8 cellular contexts compared by ENCODE assay signal in genomic region chr12:57940915-57941164, GRCh38. TPM values are rescaled to one million over a fixed set of nuclear protein-coding genes. Genes with fewer than 3 reads are reported as not detected.
A peak's percentile ranks its signal among the peaks of the same experiment; 100 is the strongest.
DNase-seq lines count a peak whose midpoint lies in the region; ATAC-seq, FAIRE-seq and TF ChIP-seq lines count a peak whose summit lies in the region.

No MANE protein-coding gene starts in this region.

- H3K36me3 ChIP-seq in HAP-1 (replicated peaks) (no peaks in the 10 kb centered on the region), gastroesophageal sphincter (no peaks in the 10 kb centered on the region), small intestine (ENCODE audit: control insufficient read depth in 2 of 2, insufficient read depth in 2 of 2, low read length in 2 of 2) (no peaks in the 10 kb centered on the region)

- H3K4me1 ChIP-seq in HAP-1 (peaks cover 16% of the 10 kb centered on the region), gastroesophageal sphincter (peaks cover 0 to 27% (median 5%) of the 10 kb centered on the region in 3 donors), small intestine (ENCODE audit: control insufficient read depth in 2 of 2, insufficient read depth in 1 of 2, low read depth in 1 of 2, low read length in 1 of 2) (peaks cover 0 to 6% of the 10 kb centered on the region in 2 donors)

- no peak for DNase-seq in HAP-1 (ENCODE audit: low spot score in 2 of 2)
- no peak for DNase-seq in small intestine
- DNase-seq in NCI-H2107 treated with DMSO at 0.1 percent for 48 hours (lab: John Stamatoyannopoulos, UW; ENCODE audit: unreplicated experiment) = no peak
- no peak for DNase-seq in lower leg skin (ENCODE audit: low spot score in 2 of 2)

- H3K4me3 ChIP-seq in HAP-1 = peak overlapping the region; percentile 54
- peak overlapping the region; percentile 76 for H3K4me3 ChIP-seq in WI38 (ENCODE audit: low read depth, low read length)
- peak overlapping the region; percentile 71 to 75 for H3K4me3 ChIP-seq in gastroesophageal sphincter
- H3K4me3 ChIP-seq in small intestine (ENCODE audit: low read depth in 1 of 2, low read length in 2 of 2) = peak overlapping the region; percentile 27 to 56
- no peak overlapping the region for H3K4me3 ChIP-seq in lower leg skin (ENCODE audit: low read depth, poor library complexity, severe bottlenecking)

- ATAC-seq in gastroesophageal sphincter (no peak), GM19351 (IDR thresholded peaks at IDR 0.05; ENCODE audit: unreplicated experiment) (no peak), HG03139 (IDR thresholded peaks at IDR 0.05; ENCODE audit: unreplicated experiment) (no peak)

- no peak for FAIRE-seq in small intestine (lab: Jason Lieb, UNC)

- peak overlapping the region; percentile 84 to 94 (median 90) for H3K27ac ChIP-seq in gastroesophageal sphincter
- peak overlapping the region; percentile 95 to 99 for H3K27ac ChIP-seq in small intestine (ENCODE audit: low read depth in 1 of 2, low read length in 1 of 2)

- no peak for TF ChIP-seq EP300 in gastroesophageal sphincter (IDR thresholded peaks at IDR 0.05)

- TF ChIP-seq POLR2A in gastroesophageal sphincter (IDR thresholded peaks at IDR 0.05) = no peak
- TF ChIP-seq POLR2A in lower leg skin (IDR thresholded peaks at IDR 0.05) = no peak

- H3K27me3 ChIP-seq in HAP-1 (ENCODE audit: low read depth) (no peaks in the 10 kb centered on the region), gastroesophageal sphincter (no peaks in the 10 kb centered on the region), small intestine (ENCODE audit: control insufficient read depth in 2 of 2, insufficient read depth in 2 of 2, low read length in 2 of 2) (no peaks in the 10 kb centered on the region)

- in situ Hi-C loops in HAP-1 (cut with MboI; ENCODE audit: low sequenced_read_pairs) = no loop called here

- 13 to 22% methylated on average over 2 to 4 of the region's 4 CpGs for WGBS in gastroesophageal sphincter (ENCODE audit: low coverage in 1 of 2), 2 donors
- WGBS in small intestine, 3 donors = 1 to 4% (median 3%) methylated on average over 4 of the region's 4 CpGs
- 6 to 9% methylated on average over 4 of the region's 4 CpGs for WGBS in lower leg skin, 2 donors

- intact Hi-C loops in lower leg skin (cut with DNase I; ENCODE audit: low total_unique reads) = no loop called here

- TF ChIP-seq CTCF in WI38 (IDR thresholded peaks at IDR 0.05; ENCODE audit: low read depth, low read length) (no peak), gastroesophageal sphincter (IDR thresholded peaks at IDR 0.05) (no peak), lower leg skin (IDR thresholded peaks at IDR 0.05) (no peak)

- H3K9me3 ChIP-seq in HAP-1 (no peaks in the 10 kb centered on the region), gastroesophageal sphincter (no peaks in the 10 kb centered on the region), small intestine (ENCODE audit: control insufficient read depth, low read depth) (no peaks in the 10 kb centered on the region)

RNA-seq across cellular contexts. Expression of gene ATP23, which starts 0.5 kb away (rescaled TPM):
- 10 to 100 TPM in 3 of 4 donors, 1 to 10 TPM in 1; 7.2 to 24.4 (median 14.7) TPM for total RNA-seq in gastroesophageal sphincter
- polyA plus RNA-seq in small intestine = 10 to 100 TPM in 2 of 3 donors, 1 to 10 TPM in 1; 5.4 to 15.4 (median 10.2) TPM
- total RNA-seq in lower leg skin = 10 to 100 TPM in 2 of 4 donors, 1 to 10 TPM in 2; 3.0 to 14.3 (median 10.8) TPM
